In the genomic region with DNA sequence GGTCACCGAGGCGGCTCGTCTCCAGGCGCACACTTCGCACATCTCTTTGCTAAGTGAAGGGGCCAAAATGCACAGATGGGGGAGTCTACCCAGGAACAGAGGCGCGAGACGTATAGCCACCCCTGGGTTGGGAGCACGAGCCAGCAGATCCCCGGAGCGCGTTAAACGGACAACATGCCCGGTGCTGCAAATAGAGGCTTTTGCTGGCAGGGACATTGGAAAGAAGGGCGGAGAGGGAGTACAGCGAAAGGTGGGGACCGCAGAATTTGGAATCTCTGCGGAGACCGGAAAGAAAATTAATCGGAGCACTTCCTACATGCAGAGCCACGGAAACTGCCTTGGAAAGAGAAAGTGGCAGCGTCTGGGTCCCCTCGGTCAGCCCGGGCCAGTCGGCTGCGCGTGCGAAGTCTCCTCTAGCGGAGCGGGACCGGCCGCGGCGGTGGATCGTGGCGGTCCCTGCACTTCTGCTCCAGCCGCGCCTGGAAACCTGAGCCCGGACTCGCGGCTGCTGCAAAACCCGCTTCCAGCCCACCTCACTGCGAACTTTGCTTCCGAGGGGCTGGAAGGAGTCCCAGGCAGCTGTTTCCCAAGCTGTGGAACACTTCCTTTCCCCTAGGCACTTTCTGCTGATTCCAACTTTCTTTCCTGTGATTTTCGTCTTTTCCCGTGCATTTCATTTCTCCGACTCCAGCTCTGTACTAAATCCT, we compare ENCODE assay signal across 8 cellular contexts. TPM values are rescaled to one million over a fixed set of nuclear protein-coding genes. Genes with fewer than 3 reads are reported as not detected.
DNase-seq lines count a peak whose midpoint lies in the region; ATAC-seq and TF ChIP-seq lines count a peak whose summit lies in the region.

No MANE protein-coding gene starts in this region.

- H2AFZ ChIP-seq in SU-DHL-6 (ENCODE audit: low read depth, low read length, severe bottlenecking), result peak overlapping the region; percentile 78

- TF ChIP-seq CTCF in SU-DHL-6 (IDR thresholded peaks at IDR 0.05; ENCODE audit: insufficient read depth, low read length, poor library complexity, severe bottlenecking) (no peak), colonic mucosa (IDR thresholded peaks at IDR 0.05) (no peak)

- no peaks in the 10 kb centered on the region; the same call in 1 of the 2 replicates for H4K20me1 ChIP-seq in SU-DHL-6 (ENCODE audit: low read depth, low read length)

- H3K4me2 ChIP-seq in SU-DHL-6 (ENCODE audit: low read depth, low read length, poor library complexity, severe bottlenecking), result peak overlapping the region; percentile 91

- intact Hi-C loops in colonic mucosa (cut with DNase I), result no loop called here
- intact Hi-C loops in left colon (cut with DNase I, micrococcal nuclease), result loop anchor here in 1 of 2 donors (10.0 kb wide), 1 partner anchor 1306 kb away; no protein-coding TSS in a partner anchor

- H3K9ac ChIP-seq in HUES48 (ENCODE audit: low read depth, low read length) (peak overlapping the region; percentile 58), SU-DHL-6 (ENCODE audit: low read length) (peak overlapping the region; percentile 94), colonic mucosa (ENCODE audit: low read depth in 2 of 2, low read length in 2 of 2) (peak overlapping the region; percentile 65 to 71)

- H3K4me3 ChIP-seq in HUES48 (ENCODE audit: low read depth, low read length) (peak overlapping the region; percentile 76), SU-DHL-6 (ENCODE audit: insufficient read depth, low read length, poor library complexity, severe bottlenecking) (peak overlapping the region; percentile 91), colonic mucosa (peak overlapping the region; percentile 73)

- H3K4me1 ChIP-seq in HUES48 (ENCODE audit: control insufficient read depth, insufficient read depth, low read length) (peaks cover 12% of the 10 kb centered on the region), colonic mucosa (no peaks in the 10 kb centered on the region)

- H3K9me2 ChIP-seq in SU-DHL-6 (replicated peaks; ENCODE audit: insufficient read depth, low read length), result no peaks in the 10 kb centered on the region

- H3K27ac ChIP-seq in HUES48 (ENCODE audit: low read depth, low read length) (peak overlapping the region; percentile 69), SU-DHL-6 (ENCODE audit: low read depth, low read length) (peak overlapping the region; percentile 75), colonic mucosa (peak overlapping the region; percentile 15)

- H3F3A ChIP-seq in SU-DHL-6 (ENCODE audit: insufficient read depth), result peaks cover 15% of the 10 kb centered on the region

- H3K9me3 ChIP-seq in HUES48 (ENCODE audit: control insufficient read depth, insufficient read depth, low read length) (no peaks in the 10 kb centered on the region), SU-DHL-6 (ENCODE audit: insufficient read depth, low read length) (no peaks in the 10 kb centered on the region), colonic mucosa (no peaks in the 10 kb centered on the region)

- H3K79me2 ChIP-seq in SU-DHL-6 (ENCODE audit: insufficient read depth, low read length), result peaks cover 45% of the 10 kb centered on the region

- DNase-seq in EL (peak; percentile 65), colonic mucosa (peak; percentile 41), left colon (peak; percentile 33 to 55)
- DNase-seq in stimulated activated CD4-positive, alpha-beta T cell treated with anti-CD3 and anti-CD28 coated beads, Interleukin-1b, Interleukin-23, amount 100 ng/mL, for 48 hours, result peak; percentile 10

- peaks cover 27% of the 10 kb centered on the region for H3K27me3 ChIP-seq in HUES48 (ENCODE audit: control insufficient read depth, insufficient read depth, low read length)
- no peaks in the 10 kb centered on the region for H3K27me3 ChIP-seq in SU-DHL-6 (ENCODE audit: low read length)
- H3K27me3 ChIP-seq in colonic mucosa, result peaks cover 3% of the 10 kb centered on the region

- no peaks in the 10 kb centered on the region for H3K36me3 ChIP-seq in HUES48 (ENCODE audit: control insufficient read depth, insufficient read depth, low read length)
- H3K36me3 ChIP-seq in SU-DHL-6 (ENCODE audit: low read length), result peaks cover 10% of the 10 kb centered on the region; the same call in 1 of the 2 replicates
- no peaks in the 10 kb centered on the region for H3K36me3 ChIP-seq in colonic mucosa

- ATAC-seq in GM21515 (IDR thresholded peaks at IDR 0.05; ENCODE audit: unreplicated experiment) (peak; percentile 17), left colon (peak; percentile 60), GM18520 (IDR thresholded peaks at IDR 0.05; ENCODE audit: unreplicated experiment) (no peak)

RNA-seq across cellular contexts. Expression of a gene that starts 0.8 kb away (rescaled TPM):
- total RNA-seq in colonic mucosa, result 1 to 10 TPM in 1 of 2 donors, under 1 TPM in 1; 0.44 to 1.0 TPM
- 1 to 10 TPM in 1 of 2 donors, under 1 TPM in 1; 0.61 to 1.4 TPM for total RNA-seq in left colon

Comparison
In these comparisons a context has a peak if more than half of its experiments do, and no peak if none do; other contexts are left out.
1. DNase-seq: peak in every context shown above with its lines; median percentile 65 in EL; 44 in left colon; 41 in colonic mucosa; 10 in stimulated activated CD4-positive, alpha-beta T cell treated with anti-CD3 and anti-CD28 coated beads, Interleukin-1b, Interleukin-23, amount 100 ng/mL, for 48 hours.
2. H3K27ac ChIP-seq: peak in every context shown above with its lines; median percentile 75 in SU-DHL-6; 69 in HUES48; 15 in colonic mucosa.